11 cellular contexts compared by ENCODE assay signal in genomic region chr1:10598088-10598712, GRCh38.
DNase-seq lines count a peak whose midpoint lies in the region; ATAC-seq and TF ChIP-seq lines count a peak whose summit lies in the region.
"Had no signal": no experiment of that assay in that cellular context is flagged by ENCODE, and none has a peak within 500 bp of the region (broad histone marks: within the 10 kb centered on the region; RNA-seq: fewer than 3 reads in every experiment).

No MANE protein-coding gene starts in this region.

- no peaks in the 10 kb centered on the region for H3K27me3 Mint-ChIP-seq in chondrocyte (ENCODE audit: low read depth)
- H3K27me3 Mint-ChIP-seq in nephron progenitor cell (ENCODE audit: low read depth, poor library complexity) = peaks cover 3% of the 10 kb centered on the region
- H3K27me3 Mint-ChIP-seq: naive B cell had no signal

- peak; percentile 46 for TF ChIP-seq CTCF in chondrocyte (IDR thresholded peaks at IDR 0.05)
- TF ChIP-seq CTCF in nephron progenitor cell (IDR thresholded peaks at IDR 0.05) = no peak

- H3K27ac Mint-ChIP-seq in chondrocyte (ENCODE audit: unreplicated experiment) (peak overlapping the region; percentile 55), nephron progenitor cell (peak overlapping the region; percentile 78)
- no peak overlapping the region for H3K27ac Mint-ChIP-seq in activated naive CD4-positive, alpha-beta T cell treated with anti-CD3 and anti-CD28 coated beads, Interleukin-2, amount 50 U/mL, for 72 hours

- no peaks in the 10 kb centered on the region for H3K36me3 Mint-ChIP-seq in chondrocyte (ENCODE audit: low read depth)
- no peaks in the 10 kb centered on the region for H3K36me3 Mint-ChIP-seq in nephron progenitor cell (ENCODE audit: low read depth)
- no peaks in the 10 kb centered on the region for H3K36me3 Mint-ChIP-seq in activated naive CD4-positive, alpha-beta T cell treated with anti-CD3 and anti-CD28 coated beads, Interleukin-2, amount 50 U/mL, for 72 hours

- DNase-seq in DMS 273 treated with DMSO at 0.1 percent for 48 hours (lab: John Stamatoyannopoulos, UW) (peak; percentile 29), NCI-H1105 (lab: John Stamatoyannopoulos, UW) (peak; percentile 37), chondrocyte (ENCODE audit: low spot score) (no peak), nephron progenitor cell (no peak), iPS-NIHi7 (ENCODE audit: extremely low spot score) (no peak), NCI-H1436 (lab: John Stamatoyannopoulos, UW) (no peak)
- DNase-seq in activated naive CD4-positive, alpha-beta T cell treated with anti-CD3 and anti-CD28 coated beads, Interleukin-2, amount 50 U/mL, for 72 hours (ENCODE audit: low spot score in 2 of 2) = no peak
- DNase-seq: cerebellar nuclear complex; naive B cell; NK-92 treated with Interleukin-12 subunit alpha and Interleukin-12 subunit beta, amount 100 ng/mL, for 24 hours had no signal

- H3K4me3 Mint-ChIP-seq in chondrocyte (ENCODE audit: unreplicated experiment) = no peak overlapping the region
- H3K4me3 Mint-ChIP-seq in nephron progenitor cell = no peak overlapping the region
- H3K4me3 Mint-ChIP-seq: naive B cell had no signal

- no peak for ATAC-seq in activated naive CD4-positive, alpha-beta T cell treated with anti-CD3 and anti-CD28 coated beads, Interleukin-2, amount 50 U/mL, for 72 hours
- ATAC-seq in GM18520 (IDR thresholded peaks at IDR 0.05; ENCODE audit: unreplicated experiment) = no peak

- H3K4me1 Mint-ChIP-seq in chondrocyte (ENCODE audit: low read depth) = peaks cover 36% of the 10 kb centered on the region
- H3K4me1 Mint-ChIP-seq in nephron progenitor cell = peaks cover 40% of the 10 kb centered on the region

- H3K9me3 Mint-ChIP-seq in chondrocyte (ENCODE audit: low read depth) (no peaks in the 10 kb centered on the region), nephron progenitor cell (no peaks in the 10 kb centered on the region)
- H3K9me3 Mint-ChIP-seq in activated naive CD4-positive, alpha-beta T cell treated with anti-CD3 and anti-CD28 coated beads, Interleukin-2, amount 50 U/mL, for 72 hours = no peaks in the 10 kb centered on the region
- H3K9me3 Mint-ChIP-seq: naive B cell had no signal

Comparison
In these comparisons a context has a peak if more than half of its experiments do, and no peak if none do; other contexts are left out.
1. DNase-seq: peak in DMS 273 treated with DMSO at 0.1 percent for 48 hours (single experiment) and NCI-H1105 (single experiment); none in chondrocyte (single experiment), nephron progenitor cell (single experiment), iPS-NIHi7 (single experiment), NCI-H1436 (single experiment) and activated naive CD4-positive, alpha-beta T cell treated with anti-CD3 and anti-CD28 coated beads, Interleukin-2, amount 50 U/mL, for 72 hours (0 of 2).
2. H3K27ac Mint-ChIP-seq: peak in chondrocyte (single experiment) and nephron progenitor cell (single experiment); none in activated naive CD4-positive, alpha-beta T cell treated with anti-CD3 and anti-CD28 coated beads, Interleukin-2, amount 50 U/mL, for 72 hours (0 of 2).